In the genomic region with DNA sequence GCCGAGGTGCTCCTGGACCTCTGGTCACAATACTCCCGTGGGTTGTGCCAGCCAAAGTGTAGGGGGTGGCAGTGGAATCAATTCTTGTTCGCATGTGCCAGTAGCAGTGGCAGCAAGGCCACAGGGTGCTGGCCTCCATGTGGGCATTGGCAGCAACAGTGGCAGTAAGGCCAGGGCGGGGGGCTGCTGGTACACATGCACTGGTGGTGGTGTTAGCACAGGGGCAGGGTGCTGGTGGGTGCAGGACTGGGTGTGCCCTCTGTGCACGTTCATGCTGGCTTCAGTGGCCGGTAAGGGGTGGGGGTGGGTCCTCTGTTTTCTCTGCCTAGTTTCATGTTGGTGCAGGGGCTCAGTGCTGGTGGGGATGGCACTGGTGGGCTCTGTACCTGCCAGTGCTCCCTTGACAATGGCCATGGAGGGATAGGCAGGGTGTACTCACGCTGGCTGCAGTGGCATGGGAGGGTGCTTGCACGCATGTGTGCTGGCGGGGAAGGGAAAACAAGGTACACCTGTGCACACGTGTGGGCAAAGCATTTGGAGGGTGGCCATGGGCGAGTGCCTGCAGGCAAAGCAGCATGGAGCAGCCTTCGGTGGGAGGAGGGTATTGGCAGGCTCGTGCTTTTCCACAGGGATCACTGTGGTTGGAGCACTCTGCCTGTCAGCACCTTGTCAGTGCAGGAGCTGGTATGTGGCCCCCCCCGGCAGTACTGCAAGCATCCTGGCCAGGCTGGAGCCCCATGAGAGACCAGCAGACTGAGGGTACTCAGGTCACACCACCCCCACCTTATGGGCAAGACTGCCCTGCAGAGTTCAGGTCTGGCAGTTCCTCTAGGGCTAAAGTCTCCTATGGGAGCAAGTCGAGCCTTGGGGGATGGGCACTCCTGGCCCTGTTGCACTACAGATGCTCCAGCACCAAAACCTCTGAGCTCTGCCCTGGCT, we compare ENCODE assay signal across 1 cellular context.
TF ChIP-seq lines count a peak whose summit lies in the region.

No MANE protein-coding gene starts in this region.

TF ChIP-seq in A549, 52 proteins besides CTCF, POLR2A, EP300 and RAD21 (continued from another document):
- no peak for TF ChIP-seq RNF2 (IDR thresholded peaks at IDR 0.05; ENCODE audit: borderline replicate concordance, low read depth)
- no peak for TF ChIP-seq SREBF2 (IDR thresholded peaks at IDR 0.05)
- no peak for TF ChIP-seq NR3C1 (IDR thresholded peaks at IDR 0.05)
- TF ChIP-seq, protein P1, sequence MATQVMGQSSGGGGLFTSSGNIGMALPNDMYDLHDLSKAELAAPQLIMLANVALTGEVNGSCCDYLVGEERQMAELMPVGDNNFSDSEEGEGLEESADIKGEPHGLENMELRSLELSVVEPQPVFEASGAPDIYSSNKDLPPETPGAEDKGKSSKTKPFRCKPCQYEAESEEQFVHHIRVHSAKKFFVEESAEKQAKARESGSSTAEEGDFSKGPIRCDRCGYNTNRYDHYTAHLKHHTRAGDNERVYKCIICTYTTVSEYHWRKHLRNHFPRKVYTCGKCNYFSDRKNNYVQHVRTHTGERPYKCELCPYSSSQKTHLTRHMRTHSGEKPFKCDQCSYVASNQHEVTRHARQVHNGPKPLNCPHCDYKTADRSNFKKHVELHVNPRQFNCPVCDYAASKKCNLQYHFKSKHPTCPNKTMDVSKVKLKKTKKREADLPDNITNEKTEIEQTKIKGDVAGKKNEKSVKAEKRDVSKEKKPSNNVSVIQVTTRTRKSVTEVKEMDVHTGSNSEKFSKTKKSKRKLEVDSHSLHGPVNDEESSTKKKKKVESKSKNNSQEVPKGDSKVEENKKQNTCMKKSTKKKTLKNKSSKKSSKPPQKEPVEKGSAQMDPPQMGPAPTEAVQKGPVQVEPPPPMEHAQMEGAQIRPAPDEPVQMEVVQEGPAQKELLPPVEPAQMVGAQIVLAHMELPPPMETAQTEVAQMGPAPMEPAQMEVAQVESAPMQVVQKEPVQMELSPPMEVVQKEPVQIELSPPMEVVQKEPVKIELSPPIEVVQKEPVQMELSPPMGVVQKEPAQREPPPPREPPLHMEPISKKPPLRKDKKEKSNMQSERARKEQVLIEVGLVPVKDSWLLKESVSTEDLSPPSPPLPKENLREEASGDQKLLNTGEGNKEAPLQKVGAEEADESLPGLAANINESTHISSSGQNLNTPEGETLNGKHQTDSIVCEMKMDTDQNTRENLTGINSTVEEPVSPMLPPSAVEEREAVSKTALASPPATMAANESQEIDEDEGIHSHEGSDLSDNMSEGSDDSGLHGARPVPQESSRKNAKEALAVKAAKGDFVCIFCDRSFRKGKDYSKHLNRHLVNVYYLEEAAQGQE (IDR thresholded peaks at IDR 0.05), result no peak
- TF ChIP-seq PHF8 (IDR thresholded peaks at IDR 0.05; ENCODE audit: borderline replicate concordance, low read depth), result no peak
- TF ChIP-seq FOSL2 (IDR thresholded peaks at IDR 0.05), result no peak
- TF ChIP-seq FOSL2 (CRISPR knock-in tag; IDR thresholded peaks at IDR 0.05), result no peak
- TF ChIP-seq RCOR1 (IDR thresholded peaks at IDR 0.05; ENCODE audit: low read depth, low read length), result no peak
- TF ChIP-seq RARB (CRISPR knock-in tag; IDR thresholded peaks at IDR 0.05), result no peak
- TF ChIP-seq, protein P2, sequence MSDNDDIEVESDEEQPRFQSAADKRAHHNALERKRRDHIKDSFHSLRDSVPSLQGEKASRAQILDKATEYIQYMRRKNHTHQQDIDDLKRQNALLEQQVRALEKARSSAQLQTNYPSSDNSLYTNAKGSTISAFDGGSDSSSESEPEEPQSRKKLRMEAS (IDR thresholded peaks at IDR 0.05), result no peak
- TF ChIP-seq, protein P3, sequence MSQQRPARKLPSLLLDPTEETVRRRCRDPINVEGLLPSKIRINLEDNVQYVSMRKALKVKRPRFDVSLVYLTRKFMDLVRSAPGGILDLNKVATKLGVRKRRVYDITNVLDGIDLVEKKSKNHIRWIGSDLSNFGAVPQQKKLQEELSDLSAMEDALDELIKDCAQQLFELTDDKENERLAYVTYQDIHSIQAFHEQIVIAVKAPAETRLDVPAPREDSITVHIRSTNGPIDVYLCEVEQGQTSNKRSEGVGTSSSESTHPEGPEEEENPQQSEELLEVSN (IDR thresholded peaks at IDR 0.05; ENCODE audit: borderline replicate concordance, low read depth), result no peak
